9 cellular contexts compared by ENCODE assay signal in genomic region chr1:154749078-154749760, GRCh38.
DNase-seq lines count a peak whose midpoint lies in the region; ATAC-seq and TF ChIP-seq lines count a peak whose summit lies in the region.
"Had no signal": no experiment of that assay in that cellular context is flagged by ENCODE, and none has a peak within 500 bp of the region (broad histone marks: within the 10 kb centered on the region; RNA-seq: fewer than 3 reads in every experiment).

No MANE protein-coding gene starts in this region.

- H3K9ac ChIP-seq in Loucy (ENCODE audit: low read depth, low read length, poor library complexity, severe bottlenecking): no peak overlapping the region
- no peak overlapping the region for H3K9ac ChIP-seq in neural cell (ENCODE audit: low read length)

- TF ChIP-seq RAD21 in neural cell (conservative IDR thresholded peaks at IDR 0.05): no peak

- no peaks in the 10 kb centered on the region for H3K79me2 ChIP-seq in Loucy (ENCODE audit: insufficient read depth, low read length)
- no peaks in the 10 kb centered on the region for H3K79me2 ChIP-seq in neural cell (replicated peaks; ENCODE audit: insufficient read depth, low read length)

- no peaks in the 10 kb centered on the region for H3K36me3 Mint-ChIP-seq in activated naive CD8-positive, alpha-beta T cell treated with anti-CD3 and anti-CD28 coated beads, Interleukin-2, amount 50 U/mL, for 24 hours (ENCODE audit: low read depth)

- no peak overlapping the region for H3K27ac Mint-ChIP-seq in activated naive CD8-positive, alpha-beta T cell treated with anti-CD3 and anti-CD28 coated beads, Interleukin-2, amount 50 U/mL, for 24 hours

- H3K36me3 ChIP-seq in Loucy (ENCODE audit: insufficient read depth, low read length): no peaks in the 10 kb centered on the region
- H3K36me3 ChIP-seq in neural cell (ENCODE audit: insufficient read depth, low read length): no peaks in the 10 kb centered on the region
- H3K36me3 ChIP-seq in lower lobe of right lung: no peaks in the 10 kb centered on the region
- H3K36me3 ChIP-seq: ovary had no signal

- intact Hi-C loops in lower lobe of right lung (cut with DNase I): no loop called here

- no peaks in the 10 kb centered on the region for H3K27me3 ChIP-seq in Loucy (ENCODE audit: insufficient read depth, low read length, poor library complexity, severe bottlenecking)
- no peaks in the 10 kb centered on the region for H3K27me3 ChIP-seq in neural cell (ENCODE audit: insufficient read depth, low read depth, low read length)
- H3K27me3 ChIP-seq in lower lobe of right lung (ENCODE audit: low read depth): no peaks in the 10 kb centered on the region
- H3K27me3 ChIP-seq: ovary had no signal

- H3K9me3 Mint-ChIP-seq in activated naive CD8-positive, alpha-beta T cell treated with anti-CD3 and anti-CD28 coated beads, Interleukin-2, amount 50 U/mL, for 24 hours: no peaks in the 10 kb centered on the region

- DNase-seq in GM10248 (ENCODE audit: extremely low spot score) (no peak), NCI-H446 treated with DMSO at 0.1 percent for 48 hours (lab: John Stamatoyannopoulos, UW) (no peak), lower lobe of right lung (no peak)
- DNase-seq in activated naive CD8-positive, alpha-beta T cell treated with anti-CD3 and anti-CD28 coated beads, Interleukin-2, amount 50 U/mL, for 24 hours: peak; percentile 67

- H3K4me3 Mint-ChIP-seq in activated naive CD8-positive, alpha-beta T cell treated with anti-CD3 and anti-CD28 coated beads, Interleukin-2, amount 50 U/mL, for 24 hours: no peak overlapping the region

- H3K27me3 Mint-ChIP-seq in activated naive CD8-positive, alpha-beta T cell treated with anti-CD3 and anti-CD28 coated beads, Interleukin-2, amount 50 U/mL, for 24 hours: peaks cover 2% of the 10 kb centered on the region

- H3K9me2 ChIP-seq in Loucy (replicated peaks; ENCODE audit: low read depth, low read length) (no peaks in the 10 kb centered on the region), neural cell (ENCODE audit: insufficient read depth, low read length) (no peaks in the 10 kb centered on the region)

- peaks cover 80% of the 10 kb centered on the region for H3K4me1 Mint-ChIP-seq in activated naive CD8-positive, alpha-beta T cell treated with anti-CD3 and anti-CD28 coated beads, Interleukin-2, amount 50 U/mL, for 24 hours

- peak; percentile 42 for ATAC-seq in activated naive CD8-positive, alpha-beta T cell treated with anti-CD3 and anti-CD28 coated beads, Interleukin-2, amount 50 U/mL, for 24 hours
- ATAC-seq in HG02610 (IDR thresholded peaks at IDR 0.05; ENCODE audit: unreplicated experiment) (no peak), lower lobe of right lung (no peak), HG02938 (IDR thresholded peaks at IDR 0.05; ENCODE audit: unreplicated experiment) (no peak)

- H3K4me1 ChIP-seq in Loucy (ENCODE audit: insufficient read depth, low read length, poor library complexity, severe bottlenecking): peaks cover 44% of the 10 kb centered on the region
- peaks cover 18% of the 10 kb centered on the region for H3K4me1 ChIP-seq in lower lobe of right lung

- TF ChIP-seq CTCF in GM10248 (IDR thresholded peaks at IDR 0.05; ENCODE audit: control extremely low read depth, extremely low read depth, low read depth, missing control alignments) (peak; percentile 33), Loucy (conservative IDR thresholded peaks at IDR 0.05; ENCODE audit: low read length) (peak; percentile 68), neural cell (IDR thresholded peaks at IDR 0.05; ENCODE audit: poor library complexity, severe bottlenecking) (peak; percentile 13), lower lobe of right lung (IDR thresholded peaks at IDR 0.05) (no peak)

- H3K9me3 ChIP-seq in Loucy (ENCODE audit: insufficient read depth, low read depth, low read length) (no peaks in the 10 kb centered on the region), neural cell (ENCODE audit: low read length) (no peaks in the 10 kb centered on the region), lower lobe of right lung (no peaks in the 10 kb centered on the region)
- H3K9me3 ChIP-seq: ovary had no signal

- H2AFZ ChIP-seq in Loucy (ENCODE audit: low read length) (no peak overlapping the region), neural cell (ENCODE audit: low read depth, low read length) (no peak overlapping the region)

- H3F3A ChIP-seq in Loucy (ENCODE audit: low read depth) (no peaks in the 10 kb centered on the region), neural cell (ENCODE audit: insufficient read depth, low read length, poor library complexity, severe bottlenecking) (no peaks in the 10 kb centered on the region)

- H4K20me1 ChIP-seq in Loucy (ENCODE audit: insufficient read depth, low read length, poor library complexity, severe bottlenecking) (no peaks in the 10 kb centered on the region), neural cell (ENCODE audit: insufficient read depth) (no peaks in the 10 kb centered on the region)

- no peak overlapping the region for H3K4me2 ChIP-seq in Loucy (ENCODE audit: low read depth, low read length, poor library complexity, severe bottlenecking)
- H3K4me2 ChIP-seq in neural cell (ENCODE audit: low read length): no peak overlapping the region

- POLR2A ChIA-PET in GM10248 (lab: Yijun Ruan, JAX): no interaction called here

- H3K4me3 ChIP-seq in Loucy (ENCODE audit: low read length, poor library complexity, severe bottlenecking) (no peak overlapping the region), neural cell (ENCODE audit: low read length) (no peak overlapping the region), lower lobe of right lung (no peak overlapping the region)
- H3K4me3 ChIP-seq: ovary had no signal

- CTCF ChIA-PET in GM10248 (lab: Yijun Ruan, JAX): interaction anchor here (0.8 to 1.8 kb wide), 4 partner anchors 9 to 60 kb away, joined by 3 to 12 read pairs (median 4); no protein-coding TSS in a partner anchor

- no peak for TF ChIP-seq EP300 in neural cell (conservative IDR thresholded peaks at IDR 0.05; ENCODE audit: poor library complexity, severe bottlenecking)

- H3K27ac ChIP-seq in neural cell (ENCODE audit: low read length) (no peak overlapping the region), lower lobe of right lung (no peak overlapping the region)
- H3K27ac ChIP-seq: ovary had no signal

TF ChIP-seq in neural cell, 6 proteins besides CTCF, POLR2A, EP300 and RAD21:
- TF ChIP-seq POLR2AphosphoS5 (IDR thresholded peaks at IDR 0.05): no peak
- TF ChIP-seq MXI1 (conservative IDR thresholded peaks at IDR 0.05; ENCODE audit: poor library complexity, severe bottlenecking): no peak
- no peak for TF ChIP-seq REST (IDR thresholded peaks at IDR 0.05; ENCODE audit: borderline replicate concordance)
- TF ChIP-seq SMC3 (conservative IDR thresholded peaks at IDR 0.05; ENCODE audit: poor library complexity): no peak
- TF ChIP-seq EZH2 (IDR thresholded peaks at IDR 0.05; ENCODE audit: borderline replicate concordance, insufficient read depth, low read length, poor library complexity, severe bottlenecking): no peak
- TF ChIP-seq TAF1 (IDR thresholded peaks at IDR 0.05; ENCODE audit: low read depth): no peak
TF ChIP-seq in neural cell: peak in this region for 0.
